In the genomic region with DNA sequence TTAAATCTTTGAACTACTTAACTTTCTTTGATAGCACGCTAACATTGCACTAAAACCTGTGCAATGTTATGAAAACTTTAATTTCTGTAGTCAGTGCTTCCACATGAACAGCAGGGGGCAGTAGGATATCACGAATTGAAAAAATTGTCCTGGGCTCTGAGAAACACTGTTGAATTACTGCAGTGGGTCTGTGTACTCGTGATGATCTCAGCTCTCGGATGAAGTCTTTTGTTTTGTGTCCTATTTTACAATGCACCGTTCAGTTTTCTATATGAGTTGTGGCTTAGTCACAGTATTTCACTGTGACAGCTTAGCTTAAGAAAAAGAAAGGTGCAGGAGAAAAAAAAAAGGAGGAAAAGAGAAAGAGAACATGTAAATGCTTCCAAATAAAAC, we compare ENCODE assay signal across 8 cellular contexts.
DNase-seq lines count a peak whose midpoint lies in the region; ATAC-seq and TF ChIP-seq lines count a peak whose summit lies in the region.

No MANE protein-coding gene starts in this region.

- H3K4me1 Mint-ChIP-seq in HFFc6 (ENCODE audit: low read depth), result peaks cover 56% of the 10 kb centered on the region

- no peak for DNase-seq in Right ventricle myocardium inferior (ENCODE audit: missing footprints)
- DNase-seq in cardiac septum (ENCODE audit: low spot score), result no peak
- peak; percentile 87 for DNase-seq in HFFc6
- DNase-seq in NCI-H1092 treated with DMSO at 0.1 percent for 48 hours (lab: John Stamatoyannopoulos, UW), result peak; percentile 52
- peak; percentile 75 for DNase-seq in SK-N-SH
- DNase-seq in brain pericyte (ENCODE audit: low read depth, low spot score), result peak; percentile 57
- DNase-seq in iPS DF 19.7 (ENCODE audit: low read depth, low spot score), result peak; percentile 17
- DNase-seq in sciatic nerve (ENCODE audit: low spot score), result no peak

- peaks cover 9% of the 10 kb centered on the region for H3F3A ChIP-seq in SK-N-SH (replicated peaks; ENCODE audit: insufficient read depth)

- peak; percentile 97 for TF ChIP-seq CTCF in HFFc6 (IDR thresholded peaks at IDR 0.05)
- peak; percentile 95 for TF ChIP-seq CTCF in SK-N-SH (IDR thresholded peaks at IDR 0.05)

- under 1% methylated on average over 5 of the region's 5 CpGs for WGBS in SK-N-SH (ENCODE audit: low lambda C conversion rate)

- peak; percentile 99 for TF ChIP-seq RAD21 in SK-N-SH (IDR thresholded peaks at IDR 0.05; ENCODE audit: low read length)

- peak overlapping the region; percentile 38; the same call in 1 of the 2 replicates for H3K9ac ChIP-seq in SK-N-SH

- no peak for TF ChIP-seq EP300 in SK-N-SH (IDR thresholded peaks at IDR 0.05; ENCODE audit: borderline replicate concordance in 1 of 2, low read depth in 1 of 2, low read length in 1 of 2)

- H3K4me1 ChIP-seq in SK-N-SH (ENCODE audit: control insufficient read depth in 1 of 2, insufficient read depth in 2 of 2, low read depth in 1 of 2, low read length in 1 of 2), result peaks cover 0 to 10% of the 10 kb centered on the region in 2 experiments; a peak in 2 of 4 replicates

- intact Hi-C loops in Right ventricle myocardium inferior (cut with DNase I), result loop anchor here (1.0 to 5.0 kb wide), 4 partner anchors 28 to 691 kb away; no protein-coding TSS in a partner anchor
- intact Hi-C loops in cardiac septum (cut with DNase I), result loop anchor here (5.0 kb wide), 2 partner anchors 306 to 506 kb away; no protein-coding TSS in a partner anchor
- intact Hi-C loops in sciatic nerve (cut with DNase I), result no loop called here

- peak overlapping the region; percentile 45 to 62; a peak in 3 of 4 replicates for H3K27ac ChIP-seq in SK-N-SH (ENCODE audit: low read depth in 2 of 2, low read length in 1 of 2)

- no peaks in the 10 kb centered on the region for H4K20me1 ChIP-seq in SK-N-SH (ENCODE audit: insufficient read depth)

- no peaks in the 10 kb centered on the region for H3K9me3 Mint-ChIP-seq in HFFc6

- no peaks in the 10 kb centered on the region for H3K9me2 ChIP-seq in SK-N-SH

- peak overlapping the region; percentile 79 for H3K27ac Mint-ChIP-seq in HFFc6

- ATAC-seq in Right ventricle myocardium inferior, result peak; percentile 82
- peak; percentile 88 for ATAC-seq in sciatic nerve

- no peaks in the 10 kb centered on the region for H3K36me3 ChIP-seq in SK-N-SH (replicated peaks in 1 of 2; ENCODE audit: control insufficient read depth in 1 of 2, insufficient read depth in 2 of 2, low read length in 1 of 2)

- H3K9me3 ChIP-seq in SK-N-SH, result no peaks in the 10 kb centered on the region

- H3K27me3 Mint-ChIP-seq in HFFc6 (ENCODE audit: insufficient read depth), result no peaks in the 10 kb centered on the region

- POLR2A ChIA-PET in SK-N-SH (lab: Yijun Ruan, JAX), result interaction anchor here (1.3 to 1.9 kb wide), 2 partner anchors 185 to 195 kb away, joined by 4 to 6 read pairs; no protein-coding TSS in a partner anchor

- CTCF ChIA-PET in SK-N-SH (lab: Yijun Ruan, JAX), result interaction anchor here (0.5 to 5.5 kb wide), 57 partner anchors 10 to 1426 kb away, joined by 3 to 53 read pairs (median 4); no protein-coding TSS in a partner anchor

- peaks cover 4% of the 10 kb centered on the region for H3K79me2 ChIP-seq in SK-N-SH (ENCODE audit: insufficient read depth)

- H3K4me2 ChIP-seq in SK-N-SH, result peak overlapping the region; percentile 61

- H3K4me3 ChIP-seq in SK-N-SH (ENCODE audit: low read depth in 2 of 2, low read length in 1 of 2), result peak overlapping the region; percentile 37 to 53

- no peaks in the 10 kb centered on the region for H3K27me3 ChIP-seq in SK-N-SH (ENCODE audit: insufficient read depth)

- H3K4me3 Mint-ChIP-seq in HFFc6, result peak overlapping the region; percentile 89

- H2AFZ ChIP-seq in SK-N-SH (ENCODE audit: low read depth), result peak overlapping the region; percentile 82

- H3K36me3 Mint-ChIP-seq in HFFc6 (ENCODE audit: low read depth), result no peaks in the 10 kb centered on the region; the same call in 1 of the 2 replicates

TF ChIP-seq in SK-N-SH, 30 proteins besides CTCF, POLR2A, EP300 and RAD21 (continues in another document):
- no peak for TF ChIP-seq RXRA (IDR thresholded peaks at IDR 0.05; ENCODE audit: borderline replicate concordance, low read depth)
- 0 out of 2 replicates have a peak, but pooled peaks have one; percentile 18 for TF ChIP-seq MXI1 (IDR thresholded peaks at IDR 0.05; ENCODE audit: low read depth, low read length)
- TF ChIP-seq, protein P1, sequence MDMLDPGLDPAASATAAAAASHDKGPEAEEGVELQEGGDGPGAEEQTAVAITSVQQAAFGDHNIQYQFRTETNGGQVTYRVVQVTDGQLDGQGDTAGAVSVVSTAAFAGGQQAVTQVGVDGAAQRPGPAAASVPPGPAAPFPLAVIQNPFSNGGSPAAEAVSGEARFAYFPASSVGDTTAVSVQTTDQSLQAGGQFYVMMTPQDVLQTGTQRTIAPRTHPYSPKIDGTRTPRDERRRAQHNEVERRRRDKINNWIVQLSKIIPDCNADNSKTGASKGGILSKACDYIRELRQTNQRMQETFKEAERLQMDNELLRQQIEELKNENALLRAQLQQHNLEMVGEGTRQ (IDR thresholded peaks at IDR 0.05; ENCODE audit: borderline replicate concordance, low read depth, low read length), result no peak
- TF ChIP-seq, protein P2, sequence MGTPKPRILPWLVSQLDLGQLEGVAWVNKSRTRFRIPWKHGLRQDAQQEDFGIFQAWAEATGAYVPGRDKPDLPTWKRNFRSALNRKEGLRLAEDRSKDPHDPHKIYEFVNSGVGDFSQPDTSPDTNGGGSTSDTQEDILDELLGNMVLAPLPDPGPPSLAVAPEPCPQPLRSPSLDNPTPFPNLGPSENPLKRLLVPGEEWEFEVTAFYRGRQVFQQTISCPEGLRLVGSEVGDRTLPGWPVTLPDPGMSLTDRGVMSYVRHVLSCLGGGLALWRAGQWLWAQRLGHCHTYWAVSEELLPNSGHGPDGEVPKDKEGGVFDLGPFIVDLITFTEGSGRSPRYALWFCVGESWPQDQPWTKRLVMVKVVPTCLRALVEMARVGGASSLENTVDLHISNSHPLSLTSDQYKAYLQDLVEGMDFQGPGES (IDR thresholded peaks at IDR 0.05; ENCODE audit: low read depth, low read length), result no peak
- TF ChIP-seq MEF2A (IDR thresholded peaks at IDR 0.05; ENCODE audit: borderline replicate concordance, low read depth), result no peak
- TF ChIP-seq TCF12 (IDR thresholded peaks at IDR 0.05), result no peak
- TF ChIP-seq YY1 (IDR thresholded peaks at IDR 0.05; ENCODE audit: low read depth), result no peak
- TF ChIP-seq RCOR1 (IDR thresholded peaks at IDR 0.05; ENCODE audit: low read length), result no peak
- peak; percentile 83 for TF ChIP-seq SMC3 (IDR thresholded peaks at IDR 0.05; ENCODE audit: low read depth, low read length)
- TF ChIP-seq, protein P3, sequence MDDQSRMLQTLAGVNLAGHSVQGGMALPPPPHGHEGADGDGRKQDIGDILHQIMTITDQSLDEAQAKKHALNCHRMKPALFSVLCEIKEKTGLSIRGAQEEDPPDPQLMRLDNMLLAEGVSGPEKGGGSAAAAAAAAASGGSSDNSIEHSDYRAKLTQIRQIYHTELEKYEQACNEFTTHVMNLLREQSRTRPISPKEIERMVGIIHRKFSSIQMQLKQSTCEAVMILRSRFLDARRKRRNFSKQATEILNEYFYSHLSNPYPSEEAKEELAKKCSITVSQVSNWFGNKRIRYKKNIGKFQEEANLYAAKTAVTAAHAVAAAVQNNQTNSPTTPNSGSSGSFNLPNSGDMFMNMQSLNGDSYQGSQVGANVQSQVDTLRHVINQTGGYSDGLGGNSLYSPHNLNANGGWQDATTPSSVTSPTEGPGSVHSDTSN (IDR thresholded peaks at IDR 0.05), result no peak
- TF ChIP-seq, protein P4, sequence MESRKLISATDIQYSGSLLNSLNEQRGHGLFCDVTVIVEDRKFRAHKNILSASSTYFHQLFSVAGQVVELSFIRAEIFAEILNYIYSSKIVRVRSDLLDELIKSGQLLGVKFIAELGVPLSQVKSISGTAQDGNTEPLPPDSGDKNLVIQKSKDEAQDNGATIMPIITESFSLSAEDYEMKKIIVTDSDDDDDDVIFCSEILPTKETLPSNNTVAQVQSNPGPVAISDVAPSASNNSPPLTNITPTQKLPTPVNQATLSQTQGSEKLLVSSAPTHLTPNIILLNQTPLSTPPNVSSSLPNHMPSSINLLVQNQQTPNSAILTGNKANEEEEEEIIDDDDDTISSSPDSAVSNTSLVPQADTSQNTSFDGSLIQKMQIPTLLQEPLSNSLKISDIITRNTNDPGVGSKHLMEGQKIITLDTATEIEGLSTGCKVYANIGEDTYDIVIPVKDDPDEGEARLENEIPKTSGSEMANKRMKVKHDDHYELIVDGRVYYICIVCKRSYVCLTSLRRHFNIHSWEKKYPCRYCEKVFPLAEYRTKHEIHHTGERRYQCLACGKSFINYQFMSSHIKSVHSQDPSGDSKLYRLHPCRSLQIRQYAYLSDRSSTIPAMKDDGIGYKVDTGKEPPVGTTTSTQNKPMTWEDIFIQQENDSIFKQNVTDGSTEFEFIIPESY (IDR thresholded peaks at IDR 0.05; ENCODE audit: borderline replicate concordance, low read depth), result no peak
- TF ChIP-seq TEAD4 (IDR thresholded peaks at IDR 0.05; ENCODE audit: borderline replicate concordance, insufficient read depth), result no peak
- no peak for TF ChIP-seq ELF1 (IDR thresholded peaks at IDR 0.05)
- TF ChIP-seq NRF1 (IDR thresholded peaks at IDR 0.05; ENCODE audit: low read depth, low read length), result no peak
- TF ChIP-seq GABPA (IDR thresholded peaks at IDR 0.05; ENCODE audit: low read depth), result no peak
- no peak for TF ChIP-seq GATA2 (CRISPR knock-in tag; IDR thresholded peaks at IDR 0.05)
- TF ChIP-seq JUND (IDR thresholded peaks at IDR 0.05), result no peak
- peak; percentile 63 for TF ChIP-seq CHD2 (IDR thresholded peaks at IDR 0.05; ENCODE audit: low read length, partially characterized antibody)
- peak; percentile 8; the same call in 1 of the 2 replicates for TF ChIP-seq FOSL2 (IDR thresholded peaks at IDR 0.05; ENCODE audit: borderline replicate concordance, low read depth)

Comparison
In these comparisons a context has a peak if more than half of its experiments do, and no peak if none do; other contexts are left out.
1. DNase-seq: peak in HFFc6 (single experiment), NCI-H1092 treated with DMSO at 0.1 percent for 48 hours (single experiment), SK-N-SH (single experiment), brain pericyte (single experiment) and iPS DF 19.7 (single experiment); none in Right ventricle myocardium inferior (single experiment), cardiac septum (single experiment) and sciatic nerve (single experiment).